Comparison of ENCODE assay signal across 24 cellular contexts in the genomic region with DNA sequence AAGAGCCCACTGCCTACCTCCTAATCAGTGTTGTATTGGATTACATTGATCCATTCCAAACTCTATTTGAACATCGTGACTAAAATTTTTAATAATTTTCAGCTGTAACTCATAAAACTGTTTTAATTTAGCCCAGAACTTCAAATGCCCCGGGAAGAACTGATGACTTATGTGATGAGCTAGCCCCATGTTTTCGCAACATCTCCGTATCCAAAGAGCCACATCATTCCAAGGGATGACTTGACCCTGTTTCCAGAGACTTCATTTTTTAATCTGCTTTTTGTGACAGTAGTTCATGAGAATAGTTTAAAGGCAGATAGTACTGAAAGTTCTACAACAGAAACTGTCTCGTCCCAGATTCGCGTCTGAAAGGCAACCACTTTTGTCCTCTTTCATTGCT.
A peak's percentile ranks its signal among the peaks of the same experiment; 100 is the strongest.
DNase-seq lines count a peak whose midpoint lies in the region; ATAC-seq and TF ChIP-seq lines count a peak whose summit lies in the region.
"Had no signal": no experiment of that assay in that cellular context is flagged by ENCODE, and none has a peak within 500 bp of the region (broad histone marks: within the 10 kb centered on the region; RNA-seq: fewer than 3 reads in every experiment).

No MANE protein-coding gene starts in this region.

- H3K4me3 ChIP-seq in fibroblast of the aortic adventitia (ENCODE audit: low read depth, low read length) (no peak overlapping the region), suprapubic skin (no peak overlapping the region)
- H3K4me3 ChIP-seq: lung, upper lobe of right lung had no signal

- TF ChIP-seq CTCF in fibroblast of the aortic adventitia (IDR thresholded peaks at IDR 0.05; ENCODE audit: insufficient read depth, low read length) (no peak), suprapubic skin (IDR thresholded peaks at IDR 0.05) (no peak)

- 56% methylated on average over 7 of the region's 7 CpGs for WGBS in suprapubic skin

- no peak for ATAC-seq in GM21737 (IDR thresholded peaks at IDR 0.05; ENCODE audit: unreplicated experiment)
- ATAC-seq: HCT116; stimulated activated effector memory CD8-positive, alpha-beta T cell treated with anti-CD3 and anti-CD28 coated beads, Interleukin-12 subunit alpha, Interleukin-12 subunit beta, amount 100 ng/mL, for 72 hours; T-helper 17 cell; upper lobe of right lung had no signal

- no peaks in the 10 kb centered on the region for H3K36me3 ChIP-seq in suprapubic skin
- H3K36me3 ChIP-seq: upper lobe of right lung had no signal

- no peaks in the 10 kb centered on the region for H3K4me1 ChIP-seq in suprapubic skin
- H3K4me1 ChIP-seq: upper lobe of right lung had no signal

- H3K27ac ChIP-seq in suprapubic skin = peak overlapping the region; percentile 63
- H3K27ac ChIP-seq: RWPE1, upper lobe of right lung had no signal

- peaks cover 5% of the 10 kb centered on the region for H3K9me3 ChIP-seq in suprapubic skin
- H3K9me3 ChIP-seq: SK-N-SH, upper lobe of right lung had no signal

- no peak for TF ChIP-seq EP300 in suprapubic skin (IDR thresholded peaks at IDR 0.05)

- no peaks in the 10 kb centered on the region for H3K27me3 ChIP-seq in suprapubic skin
- H3K27me3 ChIP-seq: upper lobe of right lung had no signal

- no peak for TF ChIP-seq POLR2A in suprapubic skin (IDR thresholded peaks at IDR 0.05)

- DNase-seq in EL = peak; percentile 58
- DNase-seq in T1000 (lab: John Stamatoyannopoulos, UW) = peak; percentile 27
- peak; percentile 59 for DNase-seq in fibroblast of the aortic adventitia (ENCODE audit: low read depth)
- no peak for DNase-seq in suprapubic skin (ENCODE audit: low spot score in 2 of 2)
- DNase-seq in NCI-H2029 (lab: John Stamatoyannopoulos, UW) = no peak
- no peak for DNase-seq in islet precursor cell
- DNase-seq: activated CD4-positive, alpha-beta T cell treated with anti-CD3 and anti-CD28 coated beads for 4 hours; activated gamma-delta T cell; activated naive CD8-positive, alpha-beta T cell treated with anti-CD3 and anti-CD28 coated beads, Interleukin-2, amount 10 ng/mL, durations not matched to agents 7 days and 5 days; activated T-cell treated with anti-CD3 and anti-CD28 coated beads, Interleukin-2, amount 50 U/mL, for 24 hours; CD4-positive, alpha-beta memory T cell; dermis blood vessel endothelial cell; MM.1S; NCI-H1417; NCI-H82; SK-N-SH; stimulated activated CD4-positive, alpha-beta T cell treated with anti-CD3 and anti-CD28 coated beads, Interleukin-4, amount 100 ng/mL, for 24 hours; T-helper 17 cell; upper lobe of right lung had no signal

Comparison
In these comparisons a context has a peak if more than half of its experiments do, and no peak if none do; other contexts are left out.
1. DNase-seq: peak in EL (single experiment), T1000 (single experiment) and fibroblast of the aortic adventitia (single experiment); none in suprapubic skin (0 of 2), NCI-H2029 (single experiment) and islet precursor cell (single experiment).